8 cellular contexts compared by ENCODE assay signal in the genomic region with DNA sequence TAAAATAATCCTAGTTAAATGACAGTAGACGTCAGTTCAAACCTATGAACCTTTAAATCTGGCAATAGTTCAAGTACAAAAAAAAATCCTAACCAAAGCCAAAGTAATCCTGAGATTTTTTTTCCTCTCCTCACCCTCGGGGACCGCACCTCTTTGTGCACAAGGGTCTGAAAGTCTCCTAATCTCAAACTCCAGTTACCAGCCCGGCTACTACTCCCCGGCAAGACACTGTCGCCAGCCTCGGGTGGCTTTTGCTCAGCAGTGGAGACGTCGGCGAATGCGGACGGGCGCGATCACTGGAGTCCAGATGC. TPM values are rescaled to one million over a fixed set of nuclear protein-coding genes. Genes with fewer than 3 reads are reported as not detected.
DNase-seq lines count a peak whose midpoint lies in the region; FAIRE-seq and TF ChIP-seq lines count a peak whose summit lies in the region.

No MANE protein-coding gene starts in this region.

- H3K36me3 ChIP-seq in SJCRH30, result peaks cover 36% of the 10 kb centered on the region

- FAIRE-seq in D721Med (lab: Jason Lieb, UNC), result no peak

- no peaks in the 10 kb centered on the region for H3K27me3 Mint-ChIP-seq in activated CD4-positive, alpha-beta T cell treated with anti-CD3 and anti-CD28 coated beads, Interleukin-2, amount 10 ng/mL, durations not matched to agents 7 days and 5 days

- no peaks in the 10 kb centered on the region for H3K9me3 ChIP-seq in SJCRH30 (replicated peaks)

- no peak for TF ChIP-seq CTCF in fibroblast of mammary gland (conservative IDR thresholded peaks at IDR 0.05; ENCODE audit: control insufficient read depth, insufficient read depth, low read depth, low read length)
- no peak for TF ChIP-seq CTCF in retinal pigment epithelial cell (conservative IDR thresholded peaks at IDR 0.05; ENCODE audit: low read depth, low read length)
- TF ChIP-seq CTCF in D721Med (IDR thresholded peaks at IDR 0.05; ENCODE audit: insufficient read depth, missing control alignments), result no peak

- CTCF ChIA-PET in activated CD4-positive, alpha-beta T cell treated with anti-CD3 and anti-CD28 coated beads, Interleukin-2, amount 10 ng/mL, durations not matched to agents 7 days and 5 days (lab: Charles Lee), result interaction anchor here (0.6 to 1.2 kb wide), 2 partner anchors 25 to 493 kb away, joined by 4 read pairs; no protein-coding TSS in a partner anchor

- H3K27ac ChIP-seq in SJCRH30, result peak overlapping the region; percentile 81

- H3K4me1 Mint-ChIP-seq in activated CD4-positive, alpha-beta T cell treated with anti-CD3 and anti-CD28 coated beads, Interleukin-2, amount 10 ng/mL, durations not matched to agents 7 days and 5 days, result peaks cover 49% of the 10 kb centered on the region

- DNase-seq in activated CD4-positive, alpha-beta T cell treated with anti-CD3 and anti-CD28 coated beads, Interleukin-2, amount 10 ng/mL, durations not matched to agents 7 days and 5 days, result no peak
- DNase-seq in activated CD4-positive, alpha-beta T cell treated with anti-CD3 and anti-CD28 coated beads for 1 hour, result no peak
- DNase-seq in SJCRH30 (no peak), fibroblast of mammary gland (ENCODE audit: low read depth) (no peak), retinal pigment epithelial cell (ENCODE audit: low read depth) (no peak), HuH-7 (ENCODE audit: low spot score) (no peak), nucleus accumbens (lab: John Stamatoyannopoulos, UW) (no peak), D721Med (ENCODE audit: insufficient read length, low spot score) (no peak)

- POLR2A ChIA-PET in activated CD4-positive, alpha-beta T cell treated with anti-CD3 and anti-CD28 coated beads, Interleukin-2, amount 10 ng/mL, durations not matched to agents 7 days and 5 days (lab: Charles Lee), result no interaction called here

- peak overlapping the region; percentile 98 for H3K27ac Mint-ChIP-seq in activated CD4-positive, alpha-beta T cell treated with anti-CD3 and anti-CD28 coated beads, Interleukin-2, amount 10 ng/mL, durations not matched to agents 7 days and 5 days

- H3K9me3 Mint-ChIP-seq in activated CD4-positive, alpha-beta T cell treated with anti-CD3 and anti-CD28 coated beads, Interleukin-2, amount 10 ng/mL, durations not matched to agents 7 days and 5 days, result no peaks in the 10 kb centered on the region

- H3K4me1 ChIP-seq in SJCRH30, result peaks cover 4% of the 10 kb centered on the region; the same call in 1 of the 2 replicates

- peaks cover 37% of the 10 kb centered on the region for H3K36me3 Mint-ChIP-seq in activated CD4-positive, alpha-beta T cell treated with anti-CD3 and anti-CD28 coated beads, Interleukin-2, amount 10 ng/mL, durations not matched to agents 7 days and 5 days (ENCODE audit: low read depth)

- H3K27me3 ChIP-seq in SJCRH30, result no peaks in the 10 kb centered on the region

- H3K4me3 Mint-ChIP-seq in activated CD4-positive, alpha-beta T cell treated with anti-CD3 and anti-CD28 coated beads, Interleukin-2, amount 10 ng/mL, durations not matched to agents 7 days and 5 days, result peak overlapping the region; percentile 96

- H3K4me3 ChIP-seq in SJCRH30 (peak overlapping the region; percentile 91), fibroblast of mammary gland (ENCODE audit: control insufficient read depth, low read depth, low read length) (peak overlapping the region; percentile 83), retinal pigment epithelial cell (ENCODE audit: low read length) (peak overlapping the region; percentile 97)

RNA-seq across cellular contexts. Expression of a gene that starts 0.4 kb away (rescaled TPM):
- 100 to 1,000 TPM; 131 to 154 TPM for total RNA-seq in activated CD4-positive, alpha-beta T cell treated with anti-CD3 and anti-CD28 coated beads, Interleukin-2, amount 10 ng/mL, durations not matched to agents 7 days and 5 days
- 139 and 153 TPM in 2 replicates for total RNA-seq in SJCRH30 (2014; rRNA removed; shearing (Covaris generic))

RNA-seq across cellular contexts. Expression of a gene that starts 10.0 kb away (rescaled TPM):
- 1 to 10 TPM; 3.9 to 4.4 TPM for total RNA-seq in activated CD4-positive, alpha-beta T cell treated with anti-CD3 and anti-CD28 coated beads, Interleukin-2, amount 10 ng/mL, durations not matched to agents 7 days and 5 days
- 13.0 and 15.3 TPM in 2 replicates for total RNA-seq in SJCRH30 (2014; rRNA removed; shearing (Covaris generic))
